Comparison of ENCODE assay signal across 8 cellular contexts in genomic region chr10:63699785-63700184, GRCh38.
DNase-seq lines count a peak whose midpoint lies in the region; TF ChIP-seq lines count a peak whose summit lies in the region.

No MANE protein-coding gene starts in this region.

- POLR2A ChIA-PET in MCF 10A (lab: Yijun Ruan, JAX) = interaction anchor here (0.7 to 2.5 kb wide), 10 partner anchors 10 to 434 kb away, joined by 3 to 20 read pairs (median 4); no protein-coding TSS in a partner anchor

- no peaks in the 10 kb centered on the region for H3K9me3 ChIP-seq in suprapubic skin

- TSS peak; percentile 89 for BruUV-seq in MCF 10A (replicated peaks; lab: Mats Ljungman, UMichigan)

- no peaks in the 10 kb centered on the region for H3K9me3 Mint-ChIP-seq in MCF 10A (ENCODE audit: unreplicated experiment)
- no peaks in the 10 kb centered on the region for H3K9me3 Mint-ChIP-seq in progenitor cell of endocrine pancreas (ENCODE audit: low read depth)

- H3K36me3 Mint-ChIP-seq in MCF 10A (ENCODE audit: insufficient read depth, unreplicated experiment) = no peaks in the 10 kb centered on the region
- no peaks in the 10 kb centered on the region for H3K36me3 Mint-ChIP-seq in progenitor cell of endocrine pancreas (ENCODE audit: insufficient read depth)

- H3K27ac Mint-ChIP-seq in MCF 10A (ENCODE audit: low read depth, unreplicated experiment) (peak overlapping the region; percentile 91), progenitor cell of endocrine pancreas (no peak overlapping the region)

- H3K27me3 Mint-ChIP-seq in MCF 10A (ENCODE audit: insufficient read depth, unreplicated experiment) (no peaks in the 10 kb centered on the region), progenitor cell of endocrine pancreas (peaks cover 4% of the 10 kb centered on the region)

- H3K4me3 Mint-ChIP-seq in MCF 10A (ENCODE audit: unreplicated experiment) (no peak overlapping the region), progenitor cell of endocrine pancreas (ENCODE audit: low read depth) (no peak overlapping the region)

- peak overlapping the region; percentile 79 for H3K27ac ChIP-seq in suprapubic skin

- H3K4me1 Mint-ChIP-seq in MCF 10A (ENCODE audit: insufficient read depth, unreplicated experiment) (peaks cover 32% of the 10 kb centered on the region), progenitor cell of endocrine pancreas (ENCODE audit: low read depth) (no peaks in the 10 kb centered on the region)

- intact Hi-C loops in MCF 10A (cut with micrococcal nuclease) = no loop called here

- H3K27me3 ChIP-seq in suprapubic skin = no peaks in the 10 kb centered on the region

- TF ChIP-seq CTCF in MCF 10A (IDR thresholded peaks at IDR 0.05; ENCODE audit: unreplicated experiment) (no peak), suprapubic skin (IDR thresholded peaks at IDR 0.05) (no peak), progenitor cell of endocrine pancreas (IDR thresholded peaks at IDR 0.05; ENCODE audit: unreplicated experiment) (no peak)

- WGBS in suprapubic skin = 47% methylated on average over 1 of the region's 1 CpG

- DNase-seq in DMS 273 (lab: John Stamatoyannopoulos, UW; ENCODE audit: unreplicated experiment) (peak; percentile 3), DMS 273 treated with DMSO at 0.1 percent for 48 hours (lab: John Stamatoyannopoulos, UW) (no peak), MCF 10A (ENCODE audit: unreplicated experiment) (peak; percentile 49), left kidney (ENCODE audit: low read depth, low spot score) (peak; percentile 52), suprapubic skin (ENCODE audit: low spot score in 2 of 2) (no peak), iPS-NIHi7 (ENCODE audit: extremely low spot score) (no peak), progenitor cell of endocrine pancreas (ENCODE audit: low spot score, unreplicated experiment) (no peak)
- DNase-seq in NK-92 treated with Interleukin-12 subunit alpha and Interleukin-12 subunit beta, amount 100 ng/mL, for 24 hours (lab: John Stamatoyannopoulos, UW) = no peak

- peaks cover 29% of the 10 kb centered on the region for H3K4me1 ChIP-seq in suprapubic skin

- no peak for TF ChIP-seq EP300 in suprapubic skin (IDR thresholded peaks at IDR 0.05)

- no peak overlapping the region for H3K4me3 ChIP-seq in suprapubic skin

- CTCF ChIA-PET in MCF 10A (lab: Yijun Ruan, JAX) = interaction anchor here (1.0 kb wide), 1 partner anchor 532 kb away, joined by 3 read pairs; no protein-coding TSS in a partner anchor

- TF ChIP-seq POLR2A in suprapubic skin (IDR thresholded peaks at IDR 0.05) = no peak

- no peaks in the 10 kb centered on the region for H3K36me3 ChIP-seq in suprapubic skin

Comparison
In these comparisons a context has a peak if more than half of its experiments do, and no peak if none do; other contexts are left out.
1. DNase-seq: peak in DMS 273 (single experiment), MCF 10A (single experiment) and left kidney (single experiment); none in DMS 273 treated with DMSO at 0.1 percent for 48 hours (single experiment), suprapubic skin (0 of 2), NK-92 treated with Interleukin-12 subunit alpha and Interleukin-12 subunit beta, amount 100 ng/mL, for 24 hours (single experiment), iPS-NIHi7 (single experiment) and progenitor cell of endocrine pancreas (single experiment).